21 cellular contexts compared by ENCODE assay signal in genomic region chr21:14699433-14700410, GRCh38.
DNase-seq lines count a peak whose midpoint lies in the region; ATAC-seq, FAIRE-seq and TF ChIP-seq lines count a peak whose summit lies in the region.
"Had no signal": no experiment of that assay in that cellular context is flagged by ENCODE, and none has a peak within 500 bp of the region (broad histone marks: within the 10 kb centered on the region; RNA-seq: fewer than 3 reads in every experiment).

No MANE protein-coding gene starts in this region.

- H3K27ac Mint-ChIP-seq in endothelial cell (ENCODE audit: unreplicated experiment) = no peak overlapping the region
- H3K27ac Mint-ChIP-seq: CD8-positive, alpha-beta memory T cell had no signal

- H3K9me3 ChIP-seq in K562 (replicated peaks; ENCODE audit: control insufficient read depth, insufficient read depth, low read depth, low read length) (no peaks in the 10 kb centered on the region), right lobe of liver (no peaks in the 10 kb centered on the region), transverse colon (no peaks in the 10 kb centered on the region)
- H3K9me3 ChIP-seq: BLaER1 treated with 17β-estradiol and CSF1 and Interleukin-3, amounts not matched to agents 10 nM and 100 nM had no signal

- ATAC-seq in K562 = peak; percentile 31; the same call in 1 of the 3 replicates
- ATAC-seq in right lobe of liver = peak in 3 of 4 donors; percentile 61 to 81 (median 73)
- ATAC-seq: HCT116 had no signal

- H3K27me3 ChIP-seq in K562 (ENCODE audit: control insufficient read depth in 2 of 2, insufficient read depth in 2 of 2, low read length in 2 of 2) (no peaks in the 10 kb centered on the region), right lobe of liver (no peaks in the 10 kb centered on the region), transverse colon (no peaks in the 10 kb centered on the region)
- H3K27me3 ChIP-seq: BLaER1 treated with 17β-estradiol and CSF1 and Interleukin-3, amounts not matched to agents 10 nM and 100 nM had no signal

- H3K79me2 ChIP-seq in K562 (ENCODE audit: control insufficient read depth, insufficient read depth, low read length) = no peaks in the 10 kb centered on the region

- TF ChIP-seq EP300 in K562 (IDR thresholded peaks at IDR 0.05; ENCODE audit: low read length) (no peak), transverse colon (IDR thresholded peaks at IDR 0.05; ENCODE audit: low read depth) (no peak)

- H3K4me3 ChIP-seq in K562 (no peak overlapping the region), right lobe of liver (no peak overlapping the region), foreskin fibroblast (ENCODE audit: low read depth in 1 of 2, low read length in 2 of 2) (no peak overlapping the region), transverse colon (no peak overlapping the region)
- H3K4me3 ChIP-seq: BLaER1 treated with 17β-estradiol and CSF1 and Interleukin-3, amounts not matched to agents 10 nM and 100 nM had no signal

- BruUV-seq in K562 (replicated peaks; lab: Mats Ljungman, UMichigan) = no TSS peak

- 25% methylated on average over 3 of the region's 3 CpGs for WGBS in K562 (ENCODE audit: insufficient coverage, low coverage, missing lambda C conversion rate)
- 30% methylated on average over 3 of the region's 3 CpGs for WGBS in right lobe of liver (ENCODE audit: insufficient coverage, low coverage, low lambda C conversion rate, missing lambda C conversion rate)
- 64% methylated on average over 3 of the region's 3 CpGs for WGBS in transverse colon (ENCODE audit: low coverage in 1 of 2), 2 donors

- in situ Hi-C loops in Caki2 (cut with HindIII; ENCODE audit: low pct_unique_long_range_greater_than_20kb, low sequenced_read_pairs) (no loop called here), K562 (cut with MboI) (no loop called here), transverse colon (cut with MboI; ENCODE audit: low pct_ligation_motif_present in 1 of 4, low pct_unique_long_range_greater_than_20kb in 1 of 4, low sequenced_read_pairs in 3 of 4) (loop anchor here in 1 of 4 donors (10.0 kb wide), 1 partner anchor 65 kb away; no protein-coding TSS in a partner anchor)

- no peak overlapping the region for H3K27ac ChIP-seq in K562 (ENCODE audit: extremely low read depth, low read depth, low read length)
- H3K27ac ChIP-seq in right lobe of liver = no peak overlapping the region
- no peak overlapping the region for H3K27ac ChIP-seq in transverse colon
- H3K27ac ChIP-seq: BLaER1 treated with 17β-estradiol and CSF1 and Interleukin-3, amounts not matched to agents 10 nM and 100 nM; HL-60 had no signal

- TF ChIP-seq POLR2A in K562 (conservative IDR thresholded peaks at IDR 0.05) (no peak), right lobe of liver (IDR thresholded peaks at IDR 0.05) (no peak), transverse colon (IDR thresholded peaks at IDR 0.05) (no peak)

- no peak overlapping the region for H3K4me3 Mint-ChIP-seq in endothelial cell (ENCODE audit: unreplicated experiment)
- H3K4me3 Mint-ChIP-seq: CD8-positive, alpha-beta memory T cell had no signal

- no peak overlapping the region for H3K9ac ChIP-seq in K562 (ENCODE audit: insufficient read depth in 1 of 2, low read depth in 2 of 2, low read length in 2 of 2)
- H3K9ac ChIP-seq: BLaER1 treated with 17β-estradiol and CSF1 and Interleukin-3, amounts not matched to agents 10 nM and 100 nM had no signal

- no peaks in the 10 kb centered on the region for H3K4me1 ChIP-seq in K562 (replicated peaks in 1 of 2; ENCODE audit: control insufficient read depth in 2 of 2, insufficient read depth in 2 of 2, low read length in 2 of 2)
- H3K4me1 ChIP-seq in right lobe of liver = peaks cover 0 to 6% (median 0%) of the 10 kb centered on the region in 4 donors
- H3K4me1 ChIP-seq in transverse colon = no peaks in the 10 kb centered on the region
- H3K4me1 ChIP-seq: BLaER1 treated with 17β-estradiol and CSF1 and Interleukin-3, amounts not matched to agents 10 nM and 100 nM had no signal

- H3K36me3 Mint-ChIP-seq in endothelial cell (ENCODE audit: low read depth, unreplicated experiment) = no peaks in the 10 kb centered on the region
- H3K36me3 Mint-ChIP-seq: CD8-positive, alpha-beta memory T cell had no signal

- DNase-seq in Caki2 (ENCODE audit: low read depth) (peak; percentile 9), HuH-7 (ENCODE audit: low spot score) (peak; percentile 3), K562 (ENCODE audit: extremely low read depth in 1 of 4, low spot score in 3 of 4) (no peak), right lobe of liver (no peak), endothelial cell (ENCODE audit: low spot score) (no peak), foreskin fibroblast (no peak), transverse colon (no peak), SIG-M5 treated with dmso at 0.1 percent for 504 hours (lab: John Stamatoyannopoulos, UW; ENCODE audit: unreplicated experiment) (no peak)
- DNase-seq: CD8-positive, alpha-beta memory T cell; DMS 273 treated with DMSO at 0.1 percent for 48 hours; EL; NCI-H1092; NCI-H146; NCI-H2081 treated with DMSO at 0.1 percent for 48 hours; NCI-H524; SHP77 treated with DMSO at 0.1 percent for 48 hours had no signal

- TF ChIP-seq RAD21 in K562 (CRISPR knock-in tag; conservative IDR thresholded peaks at IDR 0.05 in 1 of 2, IDR thresholded peaks at IDR 0.05 in 1 of 2) = no peak

- no peaks in the 10 kb centered on the region for H3K9me3 Mint-ChIP-seq in endothelial cell (ENCODE audit: unreplicated experiment)

- H3K4me1 Mint-ChIP-seq in endothelial cell (ENCODE audit: unreplicated experiment) = peaks cover 5% of the 10 kb centered on the region
- H3K4me1 Mint-ChIP-seq: CD8-positive, alpha-beta memory T cell had no signal

- FAIRE-seq in K562 (lab: Jason Lieb, UNC) = no peak
- FAIRE-seq: A204.1, HTR-8/SVneo had no signal

- intact Hi-C loops in K562 (cut with micrococcal nuclease) (no loop called here), right lobe of liver (cut with DNase I) (no loop called here), transverse colon (cut with DNase I; ENCODE audit: low total_unique reads) (no loop called here)

- no peaks in the 10 kb centered on the region for H4K20me1 ChIP-seq in K562 (replicated peaks; ENCODE audit: control insufficient read depth, insufficient read depth, low read length)
- H4K20me1 ChIP-seq: BLaER1 treated with 17β-estradiol and CSF1 and Interleukin-3, amounts not matched to agents 10 nM and 100 nM had no signal

- no peak for TF ChIP-seq CTCF in K562 (IDR thresholded peaks at IDR 0.05 in 2 of 3, conservative IDR thresholded peaks at IDR 0.05 in 1 of 3; ENCODE audit: insufficient read depth in 2 of 3, low read depth in 1 of 3, low read length in 3 of 3)
- TF ChIP-seq CTCF in right lobe of liver (IDR thresholded peaks at IDR 0.05) = no peak
- no peak for TF ChIP-seq CTCF in endothelial cell (IDR thresholded peaks at IDR 0.05; ENCODE audit: unreplicated experiment)
- TF ChIP-seq CTCF in foreskin fibroblast (IDR thresholded peaks at IDR 0.05; ENCODE audit: low read depth, low read length) = no peak
- TF ChIP-seq CTCF in transverse colon (IDR thresholded peaks at IDR 0.05) = no peak

- H3K9me1 ChIP-seq in K562 (ENCODE audit: control insufficient read depth, insufficient read depth, low read length) = no peaks in the 10 kb centered on the region

- H2AFZ ChIP-seq in K562 (ENCODE audit: low read depth, low read length) = peak overlapping the region; percentile 10

- CTCF ChIA-PET in K562 (lab: Yijun Ruan, JAX; ENCODE audit: low intra/inter-chr PET ratio) = no interaction called here

- peaks cover 1% of the 10 kb centered on the region for H3K27me3 Mint-ChIP-seq in endothelial cell (ENCODE audit: unreplicated experiment)

- no peak overlapping the region for H3K4me2 ChIP-seq in K562 (ENCODE audit: insufficient read depth, low read length)
- H3K4me2 ChIP-seq: BLaER1 treated with 17β-estradiol and CSF1 and Interleukin-3, amounts not matched to agents 10 nM and 100 nM had no signal

- H3K36me3 ChIP-seq in K562 (ENCODE audit: control insufficient read depth, insufficient read depth, low read length) = no peaks in the 10 kb centered on the region
- H3K36me3 ChIP-seq in right lobe of liver = no peaks in the 10 kb centered on the region
- no peaks in the 10 kb centered on the region for H3K36me3 ChIP-seq in transverse colon
- H3K36me3 ChIP-seq: BLaER1 treated with 17β-estradiol and CSF1 and Interleukin-3, amounts not matched to agents 10 nM and 100 nM had no signal

- POLR2A ChIA-PET in K562 (lab: Yijun Ruan, JAX) = no interaction called here

TF ChIP-seq in K562, 482 proteins besides CTCF, POLR2A, EP300 and RAD21 (continues in another document):
- TF ChIP-seq ZNF586 (CRISPR knock-in tag; conservative IDR thresholded peaks at IDR 0.05) (no peak), ZNF639 (CRISPR knock-in tag; conservative IDR thresholded peaks at IDR 0.05 in 1 of 2, IDR thresholded peaks at IDR 0.05 in 1 of 2) (no peak)

Comparison
In these comparisons a context has a peak if more than half of its experiments do, and no peak if none do; other contexts are left out.
1. DNase-seq: peak in Caki2 (single experiment) and HuH-7 (single experiment); none in K562 (0 of 4), right lobe of liver (0 of 3), endothelial cell (single experiment), foreskin fibroblast (0 of 2), transverse colon (single experiment) and SIG-M5 treated with dmso at 0.1 percent for 504 hours (single experiment).